26 cellular contexts compared by ENCODE assay signal in genomic region chr9:125850763-125851162, GRCh38.
DNase-seq lines count a peak whose midpoint lies in the region; ATAC-seq, FAIRE-seq and TF ChIP-seq lines count a peak whose summit lies in the region.
"Had no signal": no experiment of that assay in that cellular context is flagged by ENCODE, and none has a peak within 500 bp of the region (broad histone marks: within the 10 kb centered on the region; RNA-seq: fewer than 3 reads in every experiment).

No MANE protein-coding gene starts in this region.

- no peaks in the 10 kb centered on the region for H3K36me3 ChIP-seq in Loucy (ENCODE audit: insufficient read depth, low read length)
- H3K36me3 ChIP-seq in neural cell (ENCODE audit: insufficient read depth, low read length), result no peaks in the 10 kb centered on the region
- H3K36me3 ChIP-seq: ascending aorta, lower lobe of right lung, SJSA1, thoracic aorta, WERI-Rb-1 had no signal

- H3K9ac ChIP-seq in Loucy (ENCODE audit: low read depth, low read length, poor library complexity, severe bottlenecking) (peak overlapping the region; percentile 10), neural cell (ENCODE audit: low read length) (no peak overlapping the region)

- no peak for TF ChIP-seq RAD21 in neural cell (conservative IDR thresholded peaks at IDR 0.05)

- DNase-seq in H54 (ENCODE audit: insufficient read length, low spot score), result no peak
- peak; percentile 1 for DNase-seq in epithelial cell of esophagus (ENCODE audit: low read depth)
- DNase-seq in NCI-H510A (lab: John Stamatoyannopoulos, UW), result no peak
- no peak for DNase-seq in Kasumi-1 (lab: John Stamatoyannopoulos, UW)
- DNase-seq: CD8-positive, alpha-beta memory T cell; central memory CD4-positive, alpha-beta T cell; DND-41; dorsolateral prefrontal cortex; hypothalamus; lower lobe of right lung; NCI-H1930; small intestine; stimulated activated CD4-positive, alpha-beta T cell treated with anti-CD3 and anti-CD28 coated beads, Interleukin-2, amount 100 ng/mL, for 24 hours; T-helper 17 cell; WERI-Rb-1 had no signal

- peaks cover 41% of the 10 kb centered on the region for H3K4me1 ChIP-seq in Loucy (ENCODE audit: insufficient read depth, low read length, poor library complexity, severe bottlenecking)
- H3K4me1 ChIP-seq: ascending aorta, lower lobe of right lung, SJSA1 had no signal

- H2AFZ ChIP-seq in Loucy (ENCODE audit: low read length) (no peak overlapping the region), neural cell (ENCODE audit: low read depth, low read length) (no peak overlapping the region)

- no peaks in the 10 kb centered on the region for H3K9me2 ChIP-seq in Loucy (replicated peaks; ENCODE audit: low read depth, low read length)
- H3K9me2 ChIP-seq in neural cell (ENCODE audit: insufficient read depth, low read length), result no peaks in the 10 kb centered on the region

- H3K27me3 ChIP-seq in Loucy (ENCODE audit: insufficient read depth, low read length, poor library complexity, severe bottlenecking) (no peaks in the 10 kb centered on the region), neural cell (ENCODE audit: insufficient read depth, low read depth, low read length) (no peaks in the 10 kb centered on the region)
- H3K27me3 ChIP-seq: ascending aorta, dorsolateral prefrontal cortex, SJSA1 had no signal

- no peak for ATAC-seq in HG03378 (IDR thresholded peaks at IDR 0.05; ENCODE audit: unreplicated experiment)
- ATAC-seq: activated naive CD4-positive, alpha-beta T cell treated with anti-CD3 and anti-CD28 coated beads, Interleukin-2, amount 50 U/mL, for 72 hours; lower lobe of right lung; stimulated activated effector memory CD8-positive, alpha-beta T cell treated with anti-CD3 and anti-CD28 coated beads, Interleukin-12 subunit alpha, Interleukin-12 subunit beta, amount 100 ng/mL, for 72 hours; T-helper 17 cell had no signal

- H3K79me2 ChIP-seq in Loucy (ENCODE audit: insufficient read depth, low read length) (peaks cover 92% of the 10 kb centered on the region), neural cell (replicated peaks; ENCODE audit: insufficient read depth, low read length) (peaks cover 98% of the 10 kb centered on the region)

- TF ChIP-seq EP300 in neural cell (conservative IDR thresholded peaks at IDR 0.05; ENCODE audit: poor library complexity, severe bottlenecking), result no peak

- H3F3A ChIP-seq in Loucy (ENCODE audit: low read depth) (no peaks in the 10 kb centered on the region), neural cell (ENCODE audit: insufficient read depth, low read length, poor library complexity, severe bottlenecking) (peaks cover 15% of the 10 kb centered on the region)

- peak; percentile 95 for FAIRE-seq in H54 (lab: Jason Lieb, UNC)
- FAIRE-seq: frontal cortex, GM12892, small intestine had no signal

- H3K4me2 ChIP-seq in Loucy (ENCODE audit: low read depth, low read length, poor library complexity, severe bottlenecking), result peak overlapping the region; percentile 50
- H3K4me2 ChIP-seq in neural cell (ENCODE audit: low read length), result peak overlapping the region; percentile 5

- H3K4me3 ChIP-seq in Loucy (ENCODE audit: low read length, poor library complexity, severe bottlenecking) (peak overlapping the region; percentile 9), epithelial cell of esophagus (ENCODE audit: low read length) (no peak overlapping the region), neural cell (ENCODE audit: low read length) (no peak overlapping the region)
- H3K4me3 ChIP-seq: ascending aorta, dorsolateral prefrontal cortex, lower lobe of right lung, SJSA1, thoracic aorta had no signal

- no peak for TF ChIP-seq POLR2A in H54 (IDR thresholded peaks at IDR 0.05; ENCODE audit: low read depth, low read length)

- no peak for TF ChIP-seq CTCF in Loucy (conservative IDR thresholded peaks at IDR 0.05; ENCODE audit: low read length)
- no peak for TF ChIP-seq CTCF in epithelial cell of esophagus (IDR thresholded peaks at IDR 0.05; ENCODE audit: insufficient read depth, low read depth, low read length, missing control alignments)
- no peak for TF ChIP-seq CTCF in neural cell (IDR thresholded peaks at IDR 0.05; ENCODE audit: poor library complexity, severe bottlenecking)

- peaks cover 6% of the 10 kb centered on the region for H4K20me1 ChIP-seq in Loucy (ENCODE audit: insufficient read depth, low read length, poor library complexity, severe bottlenecking)
- no peaks in the 10 kb centered on the region for H4K20me1 ChIP-seq in neural cell (ENCODE audit: insufficient read depth)

- H3K9me3 ChIP-seq in Loucy (ENCODE audit: insufficient read depth, low read depth, low read length), result no peaks in the 10 kb centered on the region
- no peaks in the 10 kb centered on the region for H3K9me3 ChIP-seq in neural cell (ENCODE audit: low read length)
- H3K9me3 ChIP-seq: ascending aorta, lower lobe of right lung, SJSA1, thoracic aorta had no signal

- H3K27ac ChIP-seq in neural cell (ENCODE audit: low read length), result no peak overlapping the region
- H3K27ac ChIP-seq: ascending aorta, dorsolateral prefrontal cortex, epithelial cell of prostate, lower lobe of right lung, SJSA1, thoracic aorta, WERI-Rb-1 had no signal

TF ChIP-seq in neural cell, 6 proteins besides CTCF, POLR2A, EP300 and RAD21:
- TF ChIP-seq MXI1 (conservative IDR thresholded peaks at IDR 0.05; ENCODE audit: poor library complexity, severe bottlenecking) (no peak), POLR2AphosphoS5 (IDR thresholded peaks at IDR 0.05) (no peak), SMC3 (conservative IDR thresholded peaks at IDR 0.05; ENCODE audit: poor library complexity) (no peak), TAF1 (IDR thresholded peaks at IDR 0.05; ENCODE audit: low read depth) (no peak), EZH2 (IDR thresholded peaks at IDR 0.05; ENCODE audit: borderline replicate concordance, insufficient read depth, low read length, poor library complexity, severe bottlenecking) (no peak)
- TF ChIP-seq, protein P1, sequence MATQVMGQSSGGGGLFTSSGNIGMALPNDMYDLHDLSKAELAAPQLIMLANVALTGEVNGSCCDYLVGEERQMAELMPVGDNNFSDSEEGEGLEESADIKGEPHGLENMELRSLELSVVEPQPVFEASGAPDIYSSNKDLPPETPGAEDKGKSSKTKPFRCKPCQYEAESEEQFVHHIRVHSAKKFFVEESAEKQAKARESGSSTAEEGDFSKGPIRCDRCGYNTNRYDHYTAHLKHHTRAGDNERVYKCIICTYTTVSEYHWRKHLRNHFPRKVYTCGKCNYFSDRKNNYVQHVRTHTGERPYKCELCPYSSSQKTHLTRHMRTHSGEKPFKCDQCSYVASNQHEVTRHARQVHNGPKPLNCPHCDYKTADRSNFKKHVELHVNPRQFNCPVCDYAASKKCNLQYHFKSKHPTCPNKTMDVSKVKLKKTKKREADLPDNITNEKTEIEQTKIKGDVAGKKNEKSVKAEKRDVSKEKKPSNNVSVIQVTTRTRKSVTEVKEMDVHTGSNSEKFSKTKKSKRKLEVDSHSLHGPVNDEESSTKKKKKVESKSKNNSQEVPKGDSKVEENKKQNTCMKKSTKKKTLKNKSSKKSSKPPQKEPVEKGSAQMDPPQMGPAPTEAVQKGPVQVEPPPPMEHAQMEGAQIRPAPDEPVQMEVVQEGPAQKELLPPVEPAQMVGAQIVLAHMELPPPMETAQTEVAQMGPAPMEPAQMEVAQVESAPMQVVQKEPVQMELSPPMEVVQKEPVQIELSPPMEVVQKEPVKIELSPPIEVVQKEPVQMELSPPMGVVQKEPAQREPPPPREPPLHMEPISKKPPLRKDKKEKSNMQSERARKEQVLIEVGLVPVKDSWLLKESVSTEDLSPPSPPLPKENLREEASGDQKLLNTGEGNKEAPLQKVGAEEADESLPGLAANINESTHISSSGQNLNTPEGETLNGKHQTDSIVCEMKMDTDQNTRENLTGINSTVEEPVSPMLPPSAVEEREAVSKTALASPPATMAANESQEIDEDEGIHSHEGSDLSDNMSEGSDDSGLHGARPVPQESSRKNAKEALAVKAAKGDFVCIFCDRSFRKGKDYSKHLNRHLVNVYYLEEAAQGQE (IDR thresholded peaks at IDR 0.05; ENCODE audit: borderline replicate concordance), result no peak
